23 cellular contexts compared by ENCODE assay signal in genomic region chr6:151112130-151112529, GRCh38.
"Had no signal": no experiment of that assay in that cellular context is flagged by ENCODE, and none has a peak within 500 bp of the region (broad histone marks: within the 10 kb centered on the region; RNA-seq: fewer than 3 reads in every experiment).

No MANE protein-coding gene starts in this region.

- H3K4me1 ChIP-seq: gastroesophageal sphincter, parathyroid adenoma had no signal

- H3K9me3 Mint-ChIP-seq: activated B cell treated with CpG ODN at 0.5 μM for 24 hours; activated CD4-positive, alpha-beta memory T cell treated with anti-CD3 and anti-CD28 coated beads, Interleukin-2, amount 10 ng/mL, durations not matched to agents 7 days and 5 days; activated naive CD8-positive, alpha-beta T cell treated with anti-CD3 and anti-CD28 coated beads, Interleukin-2, amount 10 ng/mL, durations not matched to agents 7 days and 5 days; activated T-helper 17 cell treated with anti-CD3 and anti-CD28 coated beads, Interleukin-2, amount 50 U/mL, for 72 hours; immature natural killer cell; stimulated activated effector memory CD8-positive, alpha-beta T cell treated with anti-CD3 and anti-CD28 coated beads, Interleukin-12 subunit alpha, Interleukin-12 subunit beta, amount 100 ng/mL, for 72 hours had no signal

- H3K4me3 ChIP-seq: esophagus muscularis mucosa, gastroesophageal sphincter, smooth muscle cell had no signal

- H3K4me2 ChIP-seq: smooth muscle cell had no signal

- H3K4me1 Mint-ChIP-seq: activated B cell treated with CpG ODN at 0.5 μM for 24 hours; activated CD4-positive, alpha-beta memory T cell treated with anti-CD3 and anti-CD28 coated beads, Interleukin-2, amount 10 ng/mL, durations not matched to agents 7 days and 5 days; activated CD8-positive, alpha-beta memory T cell treated with anti-CD3 and anti-CD28 coated beads, Interleukin-2, amount 10 ng/mL, durations not matched to agents 7 days and 5 days; activated naive CD8-positive, alpha-beta T cell treated with anti-CD3 and anti-CD28 coated beads, Interleukin-2, amount 10 ng/mL, durations not matched to agents 7 days and 5 days; activated T-helper 17 cell treated with anti-CD3 and anti-CD28 coated beads, Interleukin-2, amount 50 U/mL, for 72 hours; immature natural killer cell; stimulated activated effector memory CD8-positive, alpha-beta T cell treated with anti-CD3 and anti-CD28 coated beads, Interleukin-12 subunit alpha, Interleukin-12 subunit beta, amount 100 ng/mL, for 72 hours had no signal

- H3K27me3 ChIP-seq: esophagus muscularis mucosa, gastroesophageal sphincter, neutrophil had no signal

- H3K27ac Mint-ChIP-seq: activated B cell treated with CpG ODN at 0.5 μM for 24 hours; activated CD4-positive, alpha-beta memory T cell treated with anti-CD3 and anti-CD28 coated beads, Interleukin-2, amount 10 ng/mL, durations not matched to agents 7 days and 5 days; activated CD8-positive, alpha-beta memory T cell treated with anti-CD3 and anti-CD28 coated beads, Interleukin-2, amount 10 ng/mL, durations not matched to agents 7 days and 5 days; activated naive CD8-positive, alpha-beta T cell treated with anti-CD3 and anti-CD28 coated beads, Interleukin-2, amount 10 ng/mL, durations not matched to agents 7 days and 5 days; activated T-helper 17 cell treated with anti-CD3 and anti-CD28 coated beads, Interleukin-2, amount 50 U/mL, for 72 hours; immature natural killer cell; naive thymus-derived CD4-positive, alpha-beta T cell; stimulated activated effector memory CD8-positive, alpha-beta T cell treated with anti-CD3 and anti-CD28 coated beads, Interleukin-12 subunit alpha, Interleukin-12 subunit beta, amount 100 ng/mL, for 72 hours had no signal

- H3K4me3 Mint-ChIP-seq: activated B cell treated with CpG ODN at 0.5 μM for 24 hours; activated CD4-positive, alpha-beta memory T cell treated with anti-CD3 and anti-CD28 coated beads, Interleukin-2, amount 10 ng/mL, durations not matched to agents 7 days and 5 days; activated CD8-positive, alpha-beta memory T cell treated with anti-CD3 and anti-CD28 coated beads, Interleukin-2, amount 10 ng/mL, durations not matched to agents 7 days and 5 days; activated naive CD8-positive, alpha-beta T cell treated with anti-CD3 and anti-CD28 coated beads, Interleukin-2, amount 10 ng/mL, durations not matched to agents 7 days and 5 days; activated T-helper 17 cell treated with anti-CD3 and anti-CD28 coated beads, Interleukin-2, amount 50 U/mL, for 72 hours; immature natural killer cell; naive thymus-derived CD4-positive, alpha-beta T cell; stimulated activated effector memory CD8-positive, alpha-beta T cell treated with anti-CD3 and anti-CD28 coated beads, Interleukin-12 subunit alpha, Interleukin-12 subunit beta, amount 100 ng/mL, for 72 hours had no signal

- H3K79me2 ChIP-seq: parathyroid adenoma had no signal

- DNase-seq: activated B cell treated with CpG ODN at 0.5 μM for 24 hours; activated CD4-positive, alpha-beta memory T cell treated with anti-CD3 and anti-CD28 coated beads, Interleukin-2, amount 10 ng/mL, durations not matched to agents 7 days and 5 days; activated CD4-positive, alpha-beta T cell treated with anti-CD3 and anti-CD28 coated beads for 4 hours; activated CD8-positive, alpha-beta memory T cell treated with anti-CD3 and anti-CD28 coated beads, Interleukin-2, amount 10 ng/mL, durations not matched to agents 7 days and 5 days; activated naive CD4-positive, alpha-beta T cell; activated naive CD8-positive, alpha-beta T cell treated with anti-CD3 and anti-CD28 coated beads, Interleukin-2, amount 10 ng/mL, durations not matched to agents 7 days and 5 days; amygdala; dermis blood vessel endothelial cell; effector memory CD4-positive, alpha-beta T cell; immature natural killer cell; kidney glomerular epithelial cell; left ventricle myocardium superior; naive thymus-derived CD4-positive, alpha-beta T cell; stimulated activated CD4-positive, alpha-beta T cell treated with anti-CD3 and anti-CD28 coated beads, Interleukin-4, amount 100 ng/mL, for 24 hours; T-helper 9 cell had no signal

- H3K36me3 ChIP-seq: esophagus muscularis mucosa, gastroesophageal sphincter, neutrophil had no signal

- H2AFZ ChIP-seq: parathyroid adenoma had no signal

- H3K27ac ChIP-seq: esophagus muscularis mucosa, gastroesophageal sphincter, neutrophil, parathyroid adenoma had no signal

- H3K9ac ChIP-seq: parathyroid adenoma had no signal

- H3K9me3 ChIP-seq: esophagus muscularis mucosa, gastroesophageal sphincter, neutrophil had no signal

- H3K36me3 Mint-ChIP-seq: activated CD8-positive, alpha-beta memory T cell treated with anti-CD3 and anti-CD28 coated beads, Interleukin-2, amount 10 ng/mL, durations not matched to agents 7 days and 5 days; activated naive CD8-positive, alpha-beta T cell treated with anti-CD3 and anti-CD28 coated beads, Interleukin-2, amount 10 ng/mL, durations not matched to agents 7 days and 5 days; immature natural killer cell; naive thymus-derived CD4-positive, alpha-beta T cell; stimulated activated effector memory CD8-positive, alpha-beta T cell treated with anti-CD3 and anti-CD28 coated beads, Interleukin-12 subunit alpha, Interleukin-12 subunit beta, amount 100 ng/mL, for 72 hours had no signal

- ATAC-seq: activated CD8-positive, alpha-beta memory T cell treated with anti-CD3 and anti-CD28 coated beads, Interleukin-2, amount 10 ng/mL, durations not matched to agents 7 days and 5 days; activated T-helper 17 cell treated with anti-CD3 and anti-CD28 coated beads, Interleukin-2, amount 50 U/mL, for 72 hours; gastroesophageal sphincter; left ventricle myocardium superior; naive thymus-derived CD4-positive, alpha-beta T cell; sciatic nerve had no signal
